20 cellular contexts compared by ENCODE assay signal in the genomic region with DNA sequence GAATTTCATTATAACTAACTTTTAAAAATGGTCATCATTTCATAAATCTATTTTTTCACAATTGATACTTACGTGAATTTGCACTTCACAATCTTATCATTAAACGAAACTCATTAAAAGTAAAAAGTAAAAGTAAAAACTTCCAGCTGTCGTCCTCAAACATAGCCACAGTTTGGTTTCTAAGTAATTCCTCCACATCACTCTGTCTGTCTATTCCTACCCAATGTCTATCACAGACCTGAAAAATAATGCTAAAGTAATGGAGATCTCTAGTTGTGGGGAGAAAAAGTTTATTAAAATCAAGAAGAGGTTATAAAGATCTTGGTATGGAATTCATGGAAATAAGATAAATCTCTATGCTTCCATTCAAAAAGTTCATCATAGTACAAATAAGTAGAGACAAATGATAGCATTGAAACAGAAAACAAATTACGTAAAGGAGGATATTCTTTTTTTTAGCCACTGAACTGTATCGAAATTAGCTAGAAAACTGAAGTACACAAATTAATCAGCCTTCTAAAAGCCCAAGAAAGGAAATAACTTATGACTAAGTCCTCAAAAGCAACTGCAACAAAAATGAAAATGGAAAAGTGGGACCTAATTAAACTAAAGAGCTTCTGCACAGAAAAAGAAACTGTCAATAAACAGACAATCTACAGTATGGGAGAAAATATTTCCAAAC.
DNase-seq lines count a peak whose midpoint lies in the region; ATAC-seq lines count a peak whose summit lies in the region.
"Had no signal": no experiment of that assay in that cellular context is flagged by ENCODE, and none has a peak within 500 bp of the region (broad histone marks: within the 10 kb centered on the region; RNA-seq: fewer than 3 reads in every experiment).

No MANE protein-coding gene starts in this region.

- ATAC-seq in GM18858 (IDR thresholded peaks at IDR 0.05; ENCODE audit: unreplicated experiment) (peak; percentile 64), HG03064 (IDR thresholded peaks at IDR 0.05; ENCODE audit: low read depth, unreplicated experiment) (peak; percentile 70)
- peak; percentile 68 for ATAC-seq in activated T-helper 17 cell treated with anti-CD3 and anti-CD28 coated beads, Interleukin-2, amount 50 U/mL, for 72 hours (replicated peaks)
- ATAC-seq: Panc1; sciatic nerve; stimulated activated memory B cell treated with anti-CD40 and anti-IgM and Interleukin-4, amounts not matched to agents 10 μg/mL and 1 μg/mL and 100 μg/mL, for 72 hours had no signal

- DNase-seq in CD4-positive, alpha-beta memory T cell: no peak
- DNase-seq in NCI-H2171 treated with DMSO at 0.1 percent for 48 hours (lab: John Stamatoyannopoulos, UW) (no peak), activated gamma-delta T cell treated with Interleukin-2 at 50 U/mL for 16 hours (no peak), KBM-7 (no peak), dermis blood vessel endothelial cell (no peak)
- DNase-seq: activated CD4-positive, alpha-beta T cell treated with anti-CD3 and anti-CD28 coated beads, Interleukin-2, amount 50 U/mL, for 1 hour; adrenal gland; DMS79; H9; NCI-H1048; stimulated activated CD4-positive, alpha-beta T cell treated with anti-CD3 and anti-CD28 coated beads, Interleukin-4, amount 100 ng/mL, for 24 hours; SW 1271 had no signal

- H3K27ac ChIP-seq in CD4-positive, alpha-beta memory T cell (ENCODE audit: low read depth, low read length): peak overlapping the region; percentile 28
- H3K27ac ChIP-seq: adrenal gland, hepatocyte, vagina had no signal

- POLR2A ChIA-PET in CD4-positive, alpha-beta memory T cell (lab: Charles Lee; ENCODE audit: partially characterized antibody): interaction anchor here (0.5 to 4.7 kb wide), 10 partner anchors 9 to 507 kb away, joined by 3 to 42 read pairs (median 5); no protein-coding TSS in a partner anchor

- no peaks in the 10 kb centered on the region for H3K27me3 Mint-ChIP-seq in CD4-positive, alpha-beta memory T cell
- H3K27me3 Mint-ChIP-seq in activated T-helper 17 cell treated with anti-CD3 and anti-CD28 coated beads, Interleukin-2, amount 50 U/mL, for 72 hours: no peaks in the 10 kb centered on the region
- H3K27me3 Mint-ChIP-seq: stimulated activated memory B cell treated with anti-CD40 and anti-IgM and Interleukin-4, amounts not matched to agents 10 μg/mL and 1 μg/mL and 100 μg/mL, for 72 hours had no signal

- no peaks in the 10 kb centered on the region for H3K36me3 ChIP-seq in CD4-positive, alpha-beta memory T cell (ENCODE audit: insufficient read depth, low read length)
- H3K36me3 ChIP-seq: adrenal gland, vagina had no signal

- in situ Hi-C loops in KBM-7 (cut with MboI; ENCODE audit: low pct_unique_long_range_greater_than_20kb, low sequenced_read_pairs): loop anchor here (25.0 kb wide), 1 partner anchor 392 kb away; no protein-coding TSS in a partner anchor

- peak overlapping the region; percentile 67 to 88 (median 80) for H3K4me3 Mint-ChIP-seq in CD4-positive, alpha-beta memory T cell
- H3K4me3 Mint-ChIP-seq in activated T-helper 17 cell treated with anti-CD3 and anti-CD28 coated beads, Interleukin-2, amount 50 U/mL, for 72 hours: peak overlapping the region; percentile 68
- H3K4me3 Mint-ChIP-seq: H9; stimulated activated memory B cell treated with anti-CD40 and anti-IgM and Interleukin-4, amounts not matched to agents 10 μg/mL and 1 μg/mL and 100 μg/mL, for 72 hours had no signal

- peak overlapping the region in 1 of 2 donors; percentile 17 for H3K4me3 ChIP-seq in CD4-positive, alpha-beta memory T cell (ENCODE audit: low read length in 2 of 2)
- H3K4me3 ChIP-seq: adrenal gland, hepatocyte, vagina had no signal

- H3K9me3 Mint-ChIP-seq in CD4-positive, alpha-beta memory T cell: no peaks in the 10 kb centered on the region
- no peaks in the 10 kb centered on the region for H3K9me3 Mint-ChIP-seq in activated T-helper 17 cell treated with anti-CD3 and anti-CD28 coated beads, Interleukin-2, amount 50 U/mL, for 72 hours
- H3K9me3 Mint-ChIP-seq: stimulated activated memory B cell treated with anti-CD40 and anti-IgM and Interleukin-4, amounts not matched to agents 10 μg/mL and 1 μg/mL and 100 μg/mL, for 72 hours had no signal

- H3K4me1 Mint-ChIP-seq in CD4-positive, alpha-beta memory T cell: peaks cover 27 to 70% (median 35%) of the 10 kb centered on the region in 4 donors
- peaks cover 27% of the 10 kb centered on the region for H3K4me1 Mint-ChIP-seq in activated T-helper 17 cell treated with anti-CD3 and anti-CD28 coated beads, Interleukin-2, amount 50 U/mL, for 72 hours

- H3K9me3 ChIP-seq in CD4-positive, alpha-beta memory T cell (ENCODE audit: control insufficient read depth in 1 of 2, low read length in 2 of 2): no peaks in the 10 kb centered on the region
- H3K9me3 ChIP-seq: adrenal gland, vagina had no signal

- H3K4me1 ChIP-seq in CD4-positive, alpha-beta memory T cell (ENCODE audit: insufficient read depth, low read length): peaks cover 40% of the 10 kb centered on the region
- H3K4me1 ChIP-seq: vagina had no signal

- CTCF ChIA-PET in CD4-positive, alpha-beta memory T cell (lab: Charles Lee; ENCODE audit: partially characterized antibody): interaction anchor here (1.1 to 13.1 kb wide), 11 partner anchors 9 to 386 kb away, joined by 3 to 266 read pairs (median 5); no protein-coding TSS in a partner anchor

- intact Hi-C loops in CD4-positive, alpha-beta memory T cell (cut with micrococcal nuclease): loop anchor here (1.0 to 5.0 kb wide), 3 partner anchors 8 to 157 kb away; no protein-coding TSS in a partner anchor

- H3K27ac Mint-ChIP-seq in CD4-positive, alpha-beta memory T cell: peak overlapping the region; percentile 44 to 84 (median 73)
- peak overlapping the region; percentile 83 for H3K27ac Mint-ChIP-seq in activated T-helper 17 cell treated with anti-CD3 and anti-CD28 coated beads, Interleukin-2, amount 50 U/mL, for 72 hours
- H3K27ac Mint-ChIP-seq: stimulated activated memory B cell treated with anti-CD40 and anti-IgM and Interleukin-4, amounts not matched to agents 10 μg/mL and 1 μg/mL and 100 μg/mL, for 72 hours had no signal

- peaks cover 0 to 9% of the 10 kb centered on the region in 2 donors for H3K36me3 Mint-ChIP-seq in CD4-positive, alpha-beta memory T cell
- H3K36me3 Mint-ChIP-seq in activated T-helper 17 cell treated with anti-CD3 and anti-CD28 coated beads, Interleukin-2, amount 50 U/mL, for 72 hours (ENCODE audit: low read depth): peaks cover 63% of the 10 kb centered on the region
- H3K36me3 Mint-ChIP-seq: stimulated activated memory B cell treated with anti-CD40 and anti-IgM and Interleukin-4, amounts not matched to agents 10 μg/mL and 1 μg/mL and 100 μg/mL, for 72 hours had no signal

- H3K27me3 ChIP-seq in CD4-positive, alpha-beta memory T cell (ENCODE audit: insufficient read depth, low read length): no peaks in the 10 kb centered on the region
- H3K27me3 ChIP-seq: adrenal gland, hepatocyte, vagina had no signal
